Comparison of ENCODE assay signal across 8 cellular contexts in the genomic region with DNA sequence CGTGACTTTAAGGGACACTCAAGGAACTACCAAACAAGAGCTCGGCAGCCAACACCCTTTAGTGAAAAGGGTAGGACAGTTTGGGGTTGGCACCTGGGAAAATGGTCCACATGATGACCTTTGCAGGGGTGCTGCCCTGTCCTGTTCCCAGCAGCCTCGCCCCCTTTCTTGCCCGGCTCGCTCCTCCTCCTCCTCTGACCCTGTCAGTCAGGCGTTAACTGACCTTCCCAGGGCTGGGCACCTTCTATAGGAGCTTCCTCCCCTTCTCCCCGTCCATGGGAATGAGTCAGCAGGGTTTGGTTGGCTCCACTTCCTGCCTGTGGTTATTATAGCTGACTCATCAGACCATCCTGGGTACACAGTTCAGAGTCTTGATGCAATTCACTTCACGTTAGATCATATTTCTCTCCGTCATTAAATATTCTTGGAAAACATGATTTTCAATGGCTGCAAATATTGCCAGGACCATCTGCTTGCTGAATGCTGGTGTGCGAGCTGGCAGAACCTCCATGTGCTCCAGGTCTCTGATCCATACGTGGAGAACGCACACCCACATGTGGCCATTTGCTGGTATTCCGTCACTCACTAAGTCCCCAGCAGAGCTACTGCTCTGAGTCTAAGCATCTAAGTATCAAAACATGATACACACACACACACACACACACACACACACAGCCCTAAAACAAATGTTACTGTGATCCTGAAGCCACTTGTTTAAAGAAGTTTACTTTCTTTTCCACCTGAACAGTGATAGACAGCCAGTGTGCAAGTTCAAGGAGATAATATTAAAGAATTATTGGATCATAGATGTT.
DNase-seq lines count a peak whose midpoint lies in the region; ATAC-seq lines count a peak whose summit lies in the region.

No MANE protein-coding gene starts in this region.

- no peaks in the 10 kb centered on the region for H3K27me3 ChIP-seq in skeletal muscle tissue (ENCODE audit: control insufficient read depth in 3 of 3, insufficient read depth in 3 of 3, low read length in 3 of 3)

- peaks cover 26 to 36% (median 26%) of the 10 kb centered on the region in 3 donors for H3K4me1 ChIP-seq in skeletal muscle tissue (ENCODE audit: control insufficient read depth in 3 of 3, insufficient read depth in 3 of 3, low read length in 3 of 3)

- ATAC-seq in activated naive CD8-positive, alpha-beta T cell treated with anti-CD3 and anti-CD28 coated beads, Interleukin-2, amount 10 ng/mL, durations not matched to agents 7 days and 5 days (ENCODE audit: low read depth) = peak; percentile 77
- ATAC-seq in left ventricle myocardium superior = peak; percentile 84
- no peak for ATAC-seq in HG02571 (IDR thresholded peaks at IDR 0.05; ENCODE audit: unreplicated experiment)

- no peaks in the 10 kb centered on the region for H3K9me3 ChIP-seq in SK-N-MC (ENCODE audit: low read depth, low read length)
- H3K9me3 ChIP-seq in skeletal muscle tissue (ENCODE audit: control insufficient read depth in 3 of 3, low read length in 3 of 3) = no peaks in the 10 kb centered on the region

- H3K4me3 ChIP-seq in SK-N-MC (peak overlapping the region; percentile 60), skeletal muscle tissue (ENCODE audit: low read length in 3 of 3) (peak overlapping the region; percentile 5 to 52 (median 42))

- peak overlapping the region; percentile 51 for H3K4me3 Mint-ChIP-seq in activated naive CD8-positive, alpha-beta T cell treated with anti-CD3 and anti-CD28 coated beads, Interleukin-2, amount 10 ng/mL, durations not matched to agents 7 days and 5 days

- H3K9ac ChIP-seq in SK-N-MC (ENCODE audit: insufficient read length) = peak overlapping the region; percentile 61
- H3K9ac ChIP-seq in skeletal muscle tissue (ENCODE audit: low read depth in 1 of 3, low read length in 3 of 3) = peak overlapping the region in 2 of 3 donors; percentile 3 to 45

- intact Hi-C loops in left ventricle myocardium superior (cut with micrococcal nuclease) = no loop called here

- H3K27ac Mint-ChIP-seq in activated naive CD8-positive, alpha-beta T cell treated with anti-CD3 and anti-CD28 coated beads, Interleukin-2, amount 10 ng/mL, durations not matched to agents 7 days and 5 days = peak overlapping the region; percentile 6

- peaks cover 1% of the 10 kb centered on the region for H3K9me3 Mint-ChIP-seq in activated naive CD8-positive, alpha-beta T cell treated with anti-CD3 and anti-CD28 coated beads, Interleukin-2, amount 10 ng/mL, durations not matched to agents 7 days and 5 days

- H3K27me3 Mint-ChIP-seq in activated naive CD8-positive, alpha-beta T cell treated with anti-CD3 and anti-CD28 coated beads, Interleukin-2, amount 10 ng/mL, durations not matched to agents 7 days and 5 days = peaks cover 5% of the 10 kb centered on the region

- DNase-seq in ELR (ENCODE audit: low read depth) (peak; percentile 100), LHCN-M2 (ENCODE audit: low read depth) (peak; percentile 100), SK-N-MC (ENCODE audit: low read depth, low spot score) (peak; percentile 88), left ventricle myocardium superior (peak; percentile 45), NCI-H128 (lab: John Stamatoyannopoulos, UW; ENCODE audit: unreplicated experiment) (no peak)
- peak; percentile 48 for DNase-seq in activated naive CD8-positive, alpha-beta T cell treated with anti-CD3 and anti-CD28 coated beads, Interleukin-2, amount 10 ng/mL, durations not matched to agents 7 days and 5 days

- H3K36me3 Mint-ChIP-seq in activated naive CD8-positive, alpha-beta T cell treated with anti-CD3 and anti-CD28 coated beads, Interleukin-2, amount 10 ng/mL, durations not matched to agents 7 days and 5 days = no peaks in the 10 kb centered on the region

- H3K4me1 Mint-ChIP-seq in activated naive CD8-positive, alpha-beta T cell treated with anti-CD3 and anti-CD28 coated beads, Interleukin-2, amount 10 ng/mL, durations not matched to agents 7 days and 5 days = peaks cover 19% of the 10 kb centered on the region

- no peaks in the 10 kb centered on the region for H3K36me3 ChIP-seq in SK-N-MC (ENCODE audit: insufficient read depth, low read length)
- H3K36me3 ChIP-seq in skeletal muscle tissue (ENCODE audit: control insufficient read depth in 3 of 3, insufficient read depth in 3 of 3, low read length in 3 of 3) = no peaks in the 10 kb centered on the region

- H3K27ac ChIP-seq in SK-N-MC (peak overlapping the region; percentile 79; the same call in 1 of the 2 replicates), skeletal muscle tissue (ENCODE audit: low read depth, low read length) (peak overlapping the region; percentile 26)

- POLR2A ChIA-PET in activated naive CD8-positive, alpha-beta T cell treated with anti-CD3 and anti-CD28 coated beads, Interleukin-2, amount 10 ng/mL, durations not matched to agents 7 days and 5 days (lab: Charles Lee) = no interaction called here
